ENCODE assay signal across 8 cellular contexts in genomic region chr2:72887032-72887835, GRCh38. TPM values are rescaled to one million over a fixed set of nuclear protein-coding genes. Genes with fewer than 3 reads are reported as not detected.
DNase-seq lines count a peak whose midpoint lies in the region; ATAC-seq, FAIRE-seq and TF ChIP-seq lines count a peak whose summit lies in the region.

TSS of gene SPR (plus strand) at chr2:72887408. CDS start at chr2:72887433, 25 bp downstream.

- H3K27ac ChIP-seq in PC-9 (no peak within 1 kb of the TSS), substantia nigra (ENCODE audit: low read depth, low read length, poor library complexity, severe bottlenecking) (peak within 1 kb of the TSS; percentile 77)

- H3K9me3 Mint-ChIP-seq in natural killer cell: no peaks in the 10 kb centered on the region

- peak within 1 kb of the TSS; percentile 96 for H2AFZ ChIP-seq in PC-9

- TF ChIP-seq CTCF in D721Med (IDR thresholded peaks at IDR 0.05; ENCODE audit: insufficient read depth, missing control alignments) (no peak), PC-9 (conservative IDR thresholded peaks at IDR 0.05) (no peak), fibroblast of pulmonary artery (IDR thresholded peaks at IDR 0.05; ENCODE audit: low read length, missing control alignments) (no peak), natural killer cell (IDR thresholded peaks at IDR 0.05) (no peak)

- CTCF ChIA-PET in PC-9 (lab: Charles Lee): interaction anchor here (1.2 to 1.8 kb wide), 3 partner anchors 11 to 25 kb away, joined by 3 to 10 read pairs (median 6); no protein-coding TSS in a partner anchor

- H3K36me3 ChIP-seq in PC-9 (ENCODE audit: low read depth): no peaks in the 10 kb centered on the region

- H3K9me2 ChIP-seq in PC-9 (ENCODE audit: insufficient read depth): no peaks in the 10 kb centered on the region

- H3K79me2 ChIP-seq in PC-9 (ENCODE audit: low read depth): no peaks in the 10 kb centered on the region

- H3K27ac Mint-ChIP-seq in natural killer cell: no peak within 1 kb of the TSS

- intact Hi-C loops in PC-9 (cut with micrococcal nuclease; ENCODE audit: unreplicated experiment): loop anchor here (1.0 kb wide), 1 partner anchor 116 kb away; no protein-coding TSS in a partner anchor
- intact Hi-C loops in natural killer cell (cut with micrococcal nuclease): no loop called here

- H3K4me1 Mint-ChIP-seq in natural killer cell: peaks cover 5 to 12% of the 10 kb centered on the region in 2 donors

- peak within 1 kb of the TSS; percentile 90 for H3K4me2 ChIP-seq in PC-9

- H3K4me3 Mint-ChIP-seq in natural killer cell: peak within 1 kb of the TSS; percentile 80

- H3K4me3 ChIP-seq in PC-9 (peak within 1 kb of the TSS; percentile 85), fibroblast of pulmonary artery (replicated peaks; ENCODE audit: low read depth, low read length) (peak within 1 kb of the TSS; percentile 60)

- FAIRE-seq in D721Med (lab: Jason Lieb, UNC): no peak

- no peaks in the 10 kb centered on the region for H3K9me3 ChIP-seq in PC-9 (ENCODE audit: insufficient read depth, low read depth)

- no TSS peak for BruUV-seq in PC-9 (replicated peaks; lab: Mats Ljungman, UMichigan)

- no peaks in the 10 kb centered on the region for H3K27me3 ChIP-seq in PC-9 (ENCODE audit: insufficient read depth, low read depth)

- no peaks in the 10 kb centered on the region for H3K36me3 Mint-ChIP-seq in natural killer cell

- H3F3A ChIP-seq in PC-9 (ENCODE audit: insufficient read depth, low read depth): 0 out of 2 replicates have a peak, but pooled peaks cover 4% of the 10 kb centered on the region

- peaks cover 42% of the 10 kb centered on the region in 2 donors for H3K27me3 Mint-ChIP-seq in natural killer cell (ENCODE audit: low read depth in 2 of 2)

- H4K20me1 ChIP-seq in PC-9 (ENCODE audit: insufficient read depth): peaks cover 14% of the 10 kb centered on the region; the same call in 1 of the 2 replicates

- DNase-seq in D721Med (ENCODE audit: insufficient read length, low spot score) (peak; percentile 35), HPDE6-E6E7 (ENCODE audit: extremely low spot score) (peak; percentile 76), PC-9 (peak; percentile 45 to 79), fibroblast of pulmonary artery (ENCODE audit: low read depth) (peak; percentile 58), natural killer cell (peak; percentile 40), substantia nigra (lab: John Stamatoyannopoulos, UW) (peak in 45 of 49 donors; percentile 25 to 85 (median 58))
- peak; percentile 51 for DNase-seq in activated T-helper 9 cell treated with anti-CD3 and anti-CD28 coated beads, Interleukin-2, amount 50 U/mL, for 16 hours (ENCODE audit: low read depth)

- POLR2A ChIA-PET in PC-9 (lab: Charles Lee; ENCODE audit: unreplicated experiment): interaction anchor here (0.6 to 0.7 kb wide), 3 partner anchors 97 to 347 kb away, joined by 3 read pairs; partner anchors contain the start of gene CCT7

- peaks cover 21% of the 10 kb centered on the region for H3K4me1 ChIP-seq in PC-9 (replicated peaks; ENCODE audit: insufficient read depth)

- peak; percentile 95 for ATAC-seq in GM21360 (IDR thresholded peaks at IDR 0.05; ENCODE audit: unreplicated experiment)
- peak; percentile 82 to 94 (median 92) for ATAC-seq in natural killer cell

RNA-seq across cellular contexts. Expression of gene SPR, which starts in this region (rescaled TPM):
- total RNA-seq in PC-9 (2021): 33.6 and 53.1 TPM in 2 replicates
- 1 to 10 TPM in 1 of 3 donors, under 1 TPM in 2; 0.16 to 1.7 (median 0.34) TPM for total RNA-seq in natural killer cell

Comparison
In these comparisons a context has a peak if more than half of its experiments do, and no peak if none do; other contexts are left out.
1. RNA of gene SPR (total RNA-seq): 33.6 to 53.1 TPM in PC-9; 0.16 to 1.7 TPM in natural killer cell; every median in the first group is over 10 times any median in the second.
2. Peak in every context shown above with its lines, with median percentiles within 50 percentile points of each other: DNase-seq.